1 cellular context compared by ENCODE assay signal in genomic region chr17:47837401-47838039, GRCh38.
TF ChIP-seq lines count a peak whose summit lies in the region.

No MANE protein-coding gene starts in this region.

TF ChIP-seq in IMR-90, 13 proteins besides CTCF, POLR2A, EP300 and RAD21:
- TF ChIP-seq MAZ (IDR thresholded peaks at IDR 0.05; ENCODE audit: borderline replicate concordance, low read depth, low read length) (no peak), BHLHE40 (IDR thresholded peaks at IDR 0.05; ENCODE audit: low read depth, low read length) (no peak), FOS (IDR thresholded peaks at IDR 0.05; ENCODE audit: low read depth, low read length) (no peak), NFE2L2 (IDR thresholded peaks at IDR 0.05; ENCODE audit: low read depth, low read length) (no peak), CHD1 (IDR thresholded peaks at IDR 0.05; ENCODE audit: low read depth, low read length) (no peak), SMC3 (IDR thresholded peaks at IDR 0.05; ENCODE audit: low read depth, low read length) (no peak), MAFK (IDR thresholded peaks at IDR 0.05; ENCODE audit: low read depth, low read length) (no peak), RCOR1 (IDR thresholded peaks at IDR 0.05; ENCODE audit: insufficient replicate concordance, low read length) (no peak), RFX5 (IDR thresholded peaks at IDR 0.05; ENCODE audit: low read depth, low read length) (no peak), ELK1 (IDR thresholded peaks at IDR 0.05; ENCODE audit: borderline replicate concordance, low read depth, low read length) (no peak), USF2 (IDR thresholded peaks at IDR 0.05; ENCODE audit: low read depth, low read length) (no peak), CEBPB (IDR thresholded peaks at IDR 0.05; ENCODE audit: low read depth, low read length) (no peak)
